ENCODE assay signal across 18 cellular contexts in the genomic region with DNA sequence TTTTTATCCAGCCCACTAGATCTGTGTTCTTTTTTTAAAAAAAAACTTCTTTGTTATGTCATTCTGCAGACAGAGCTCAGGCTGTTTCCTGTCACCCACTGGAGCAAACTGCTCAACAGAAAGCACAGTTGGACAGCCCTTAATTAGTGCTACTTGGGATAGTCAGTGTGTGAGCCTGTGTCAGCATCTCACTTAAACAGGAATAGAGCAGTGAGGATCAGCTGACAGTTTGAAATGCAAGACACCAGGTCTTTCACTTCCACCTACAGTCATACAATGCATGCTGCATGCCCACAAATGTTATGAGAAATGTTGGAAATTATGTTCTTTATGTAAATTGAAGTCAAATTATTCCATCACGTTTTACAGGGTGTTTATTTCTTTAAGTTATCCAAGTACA.
DNase-seq lines count a peak whose midpoint lies in the region; ATAC-seq, FAIRE-seq and TF ChIP-seq lines count a peak whose summit lies in the region.
"Had no signal": no experiment of that assay in that cellular context is flagged by ENCODE, and none has a peak within 500 bp of the region (broad histone marks: within the 10 kb centered on the region; RNA-seq: fewer than 3 reads in every experiment).

No MANE protein-coding gene starts in this region.

- no peak for TF ChIP-seq EP300 in gastroesophageal sphincter (IDR thresholded peaks at IDR 0.05)

- no peak overlapping the region for H2BK12ac ChIP-seq in H9 (ENCODE audit: insufficient read length, low read depth, low read length)

- no peak overlapping the region for H4K8ac ChIP-seq in H9 (replicated peaks; ENCODE audit: insufficient read length, low read depth, low read length)

- no peaks in the 10 kb centered on the region for H3K79me2 ChIP-seq in H9 (ENCODE audit: insufficient read depth, low read length)

- TF ChIP-seq CTCF in gastroesophageal sphincter (IDR thresholded peaks at IDR 0.05): no peak
- no peak for TF ChIP-seq CTCF in H9 (conservative IDR thresholded peaks at IDR 0.05)

- H3K4ac ChIP-seq in H9 (ENCODE audit: low read depth, low read length): no peak overlapping the region

- H3K9ac ChIP-seq in H9 (ENCODE audit: extremely low read depth, insufficient read length, low read length): no peak overlapping the region

- no peaks in the 10 kb centered on the region for H3K36me3 ChIP-seq in gastroesophageal sphincter
- H3K36me3 ChIP-seq: BE2C, colonic mucosa, SJSA1, stomach had no signal

- H3K14ac ChIP-seq in H9 (ENCODE audit: insufficient read depth, low read length): no peak overlapping the region

- no peaks in the 10 kb centered on the region for H3K23me2 ChIP-seq in H9 (ENCODE audit: insufficient read length, low read depth, low read length, poor library complexity, severe bottlenecking)

- H3K9me3 Mint-ChIP-seq in H9: no peaks in the 10 kb centered on the region
- H3K9me3 Mint-ChIP-seq: activated CD4-positive, alpha-beta memory T cell treated with anti-CD3 and anti-CD28 coated beads, Interleukin-2, amount 10 ng/mL, durations not matched to agents 7 days and 5 days; activated T-helper 17 cell treated with anti-CD3 and anti-CD28 coated beads, Interleukin-2, amount 50 U/mL, for 72 hours had no signal

- H3K36me3 Mint-ChIP-seq in H9 (ENCODE audit: insufficient read depth in 1 of 3, low read depth in 3 of 3): no peaks in the 10 kb centered on the region

- no peak overlapping the region for H3K4me3 Mint-ChIP-seq in H9
- H3K4me3 Mint-ChIP-seq: activated CD4-positive, alpha-beta memory T cell treated with anti-CD3 and anti-CD28 coated beads, Interleukin-2, amount 10 ng/mL, durations not matched to agents 7 days and 5 days; activated T-helper 17 cell treated with anti-CD3 and anti-CD28 coated beads, Interleukin-2, amount 50 U/mL, for 72 hours had no signal

- peak; percentile 48 for ATAC-seq in HG02884 (IDR thresholded peaks at IDR 0.05; ENCODE audit: unreplicated experiment)
- peak; percentile 38 for ATAC-seq in left colon
- ATAC-seq in gastroesophageal sphincter: no peak
- ATAC-seq: activated T-helper 17 cell treated with anti-CD3 and anti-CD28 coated beads, Interleukin-2, amount 50 U/mL, for 72 hours had no signal

- no peak overlapping the region for H3K4me2 ChIP-seq in H9 (ENCODE audit: insufficient read depth, insufficient read length, low read length)

- no peak overlapping the region for H4K91ac ChIP-seq in H9 (ENCODE audit: insufficient read length, low read depth, low read length)

- no peak overlapping the region for H4K5ac ChIP-seq in H9 (ENCODE audit: insufficient read length, low read depth, low read length)

- H2AFZ ChIP-seq in H9 (ENCODE audit: low read length): no peak overlapping the region

- H2BK120ac ChIP-seq in H9 (ENCODE audit: low read depth, low read length, poor library complexity, severe bottlenecking): no peak overlapping the region

- H3T11ph ChIP-seq in H9 (ENCODE audit: low read length): no peak overlapping the region

- peaks cover 0 to 5% (median 0%) of the 10 kb centered on the region in 3 donors for H3K4me1 ChIP-seq in gastroesophageal sphincter
- H3K4me1 ChIP-seq in H9 (ENCODE audit: insufficient read depth, low read length): peaks cover 3% of the 10 kb centered on the region; the same call in 1 of the 2 replicates
- H3K4me1 ChIP-seq: BE2C, colonic mucosa, SJSA1 had no signal

- H2AK5ac ChIP-seq in H9 (ENCODE audit: insufficient read length, low read length): no peak overlapping the region

- intact Hi-C loops in left colon (cut with DNase I, micrococcal nuclease): no loop called here

- 0 to 12% methylated on average over 1 of the region's 1 CpG for WGBS in gastroesophageal sphincter (ENCODE audit: low coverage in 1 of 2), 2 donors
- no CpG with 5 or more reads among the region's 1 CpG for WGBS in H9 (ENCODE audit: extremely low coverage, insufficient read length, low lambda C conversion rate)

- in situ Hi-C loops in SK-MEL-5 (cut with HindIII; ENCODE audit: low pct_unique_long_range_greater_than_20kb, low sequenced_read_pairs): no loop called here

- peaks cover 40 to 42% of the 10 kb centered on the region in 2 experiments for H3K4me1 Mint-ChIP-seq in H9
- H3K4me1 Mint-ChIP-seq: activated CD4-positive, alpha-beta memory T cell treated with anti-CD3 and anti-CD28 coated beads, Interleukin-2, amount 10 ng/mL, durations not matched to agents 7 days and 5 days; activated T-helper 17 cell treated with anti-CD3 and anti-CD28 coated beads, Interleukin-2, amount 50 U/mL, for 72 hours had no signal

- H2BK20ac ChIP-seq in H9 (ENCODE audit: low read depth, low read length, poor library complexity, severe bottlenecking): no peak overlapping the region

- H3K27ac Mint-ChIP-seq in H9: no peak overlapping the region; a peak in 1 of 7 replicates
- H3K27ac Mint-ChIP-seq: activated CD4-positive, alpha-beta memory T cell treated with anti-CD3 and anti-CD28 coated beads, Interleukin-2, amount 10 ng/mL, durations not matched to agents 7 days and 5 days; activated T-helper 17 cell treated with anti-CD3 and anti-CD28 coated beads, Interleukin-2, amount 50 U/mL, for 72 hours had no signal

- H3K27me3 Mint-ChIP-seq in H9 (ENCODE audit: low read depth): no peaks in the 10 kb centered on the region
- H3K27me3 Mint-ChIP-seq: activated CD4-positive, alpha-beta memory T cell treated with anti-CD3 and anti-CD28 coated beads, Interleukin-2, amount 10 ng/mL, durations not matched to agents 7 days and 5 days had no signal

- H3K56ac ChIP-seq in H9 (ENCODE audit: insufficient read length, low read depth, low read length): no peak overlapping the region

- H3K23ac ChIP-seq in H9 (ENCODE audit: insufficient read length, low read depth, low read length): no peak overlapping the region

- H3K27ac ChIP-seq in gastroesophageal sphincter (no peak overlapping the region), H9 (ENCODE audit: insufficient read length, low read depth, low read length) (no peak overlapping the region)
- H3K27ac ChIP-seq: colonic mucosa, SJSA1, stomach had no signal

- H3K18ac ChIP-seq in H9 (ENCODE audit: insufficient read length, low read depth, low read length): no peak overlapping the region

- no peak overlapping the region for H3K4me3 ChIP-seq in gastroesophageal sphincter
- H3K4me3 ChIP-seq: colonic mucosa, SJSA1, stomach had no signal

- TF ChIP-seq POLR2A in GM12892 (IDR thresholded peaks at IDR 0.05; ENCODE audit: low read depth, low read length) (no peak), gastroesophageal sphincter (IDR thresholded peaks at IDR 0.05) (no peak)

- H3K9me3 ChIP-seq in gastroesophageal sphincter (no peaks in the 10 kb centered on the region), H9 (ENCODE audit: control insufficient read depth, low read depth, low read length) (no peaks in the 10 kb centered on the region)
- H3K9me3 ChIP-seq: BE2C, colonic mucosa, SJSA1, stomach had no signal

- no peak overlapping the region for H2BK5ac ChIP-seq in H9 (ENCODE audit: insufficient read length, low read length)

- H2BK15ac ChIP-seq in H9 (ENCODE audit: low read depth, low read length): no peak overlapping the region

- peak; percentile 51 for FAIRE-seq in GM12892 (lab: Jason Lieb, UNC)

- DNase-seq in GM12892 (ENCODE audit: insufficient read length) (no peak), SK-MEL-5 (ENCODE audit: low read depth, low spot score) (peak; percentile 24), left colon (no peak), H9 (no peak), HuH-7.5 (ENCODE audit: low spot score) (no peak), NCI-H526 treated with DMSO at 0.1 percent for 48 hours (lab: John Stamatoyannopoulos, UW) (no peak)
- DNase-seq: activated CD4-positive, alpha-beta memory T cell treated with anti-CD3 and anti-CD28 coated beads, Interleukin-2, amount 10 ng/mL, durations not matched to agents 7 days and 5 days; BE2C; colonic mucosa; erythroblast; HCEC 1CT; KG1; NCI-H187 treated with DMSO at 0.1 percent for 48 hours; stomach had no signal

- H3K27me3 ChIP-seq in gastroesophageal sphincter: no peaks in the 10 kb centered on the region
- no peaks in the 10 kb centered on the region for H3K27me3 ChIP-seq in H9 (ENCODE audit: insufficient read depth, low read length)
- H3K27me3 ChIP-seq: BE2C, colonic mucosa, stomach had no signal

- H3K79me1 ChIP-seq in H9 (ENCODE audit: insufficient read depth, low read depth, low read length, poor library complexity, severe bottlenecking): no peaks in the 10 kb centered on the region

- no peaks in the 10 kb centered on the region for H4K20me1 ChIP-seq in H9 (ENCODE audit: control insufficient read depth, insufficient read depth, insufficient read length)
